Comparison of ENCODE assay signal across 1 cellular context in the genomic region with DNA sequence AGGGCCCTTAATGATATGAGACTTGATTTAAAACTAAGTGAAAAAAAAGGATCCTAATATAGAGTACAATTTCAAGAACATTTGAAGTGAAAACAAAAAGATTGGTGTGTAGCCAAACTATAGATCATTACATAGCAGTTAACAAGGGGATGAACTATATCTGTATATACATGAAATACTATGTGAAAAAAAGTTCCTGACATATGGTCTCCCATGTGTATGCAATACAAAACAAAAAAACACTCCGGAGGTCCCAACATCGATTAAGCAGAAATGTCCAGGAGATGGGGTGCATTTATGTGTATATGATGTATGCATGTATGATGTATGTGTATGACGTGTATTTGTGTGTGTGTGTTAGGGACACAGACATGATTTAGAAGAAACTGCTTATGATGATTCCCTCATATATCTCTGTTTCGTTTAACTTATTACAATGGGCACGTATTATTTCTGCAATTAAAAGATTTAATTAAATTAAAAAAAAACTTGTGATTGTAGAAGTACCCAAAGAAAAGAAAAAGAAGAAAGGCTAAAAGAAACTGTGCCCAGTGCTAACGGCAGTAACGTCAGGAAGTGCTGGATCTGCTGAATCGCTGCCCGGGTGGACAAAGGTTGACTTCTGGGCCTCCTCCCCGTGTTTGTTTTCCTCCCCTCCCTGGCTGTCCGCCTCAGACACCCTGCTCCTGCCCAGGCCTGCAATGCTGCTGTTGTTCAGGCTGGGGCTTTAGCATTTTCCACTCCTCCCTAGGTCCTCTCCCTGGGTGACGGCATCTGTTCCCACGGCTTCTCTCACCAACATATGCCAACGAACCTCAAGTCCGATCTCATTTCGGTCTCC.
TF ChIP-seq lines count a peak whose summit lies in the region.

No MANE protein-coding gene starts in this region.

TF ChIP-seq in HepG2, 621 proteins besides CTCF, POLR2A, EP300 and RAD21 (continued from another document and continues in another):
- TF ChIP-seq, protein P1, sequence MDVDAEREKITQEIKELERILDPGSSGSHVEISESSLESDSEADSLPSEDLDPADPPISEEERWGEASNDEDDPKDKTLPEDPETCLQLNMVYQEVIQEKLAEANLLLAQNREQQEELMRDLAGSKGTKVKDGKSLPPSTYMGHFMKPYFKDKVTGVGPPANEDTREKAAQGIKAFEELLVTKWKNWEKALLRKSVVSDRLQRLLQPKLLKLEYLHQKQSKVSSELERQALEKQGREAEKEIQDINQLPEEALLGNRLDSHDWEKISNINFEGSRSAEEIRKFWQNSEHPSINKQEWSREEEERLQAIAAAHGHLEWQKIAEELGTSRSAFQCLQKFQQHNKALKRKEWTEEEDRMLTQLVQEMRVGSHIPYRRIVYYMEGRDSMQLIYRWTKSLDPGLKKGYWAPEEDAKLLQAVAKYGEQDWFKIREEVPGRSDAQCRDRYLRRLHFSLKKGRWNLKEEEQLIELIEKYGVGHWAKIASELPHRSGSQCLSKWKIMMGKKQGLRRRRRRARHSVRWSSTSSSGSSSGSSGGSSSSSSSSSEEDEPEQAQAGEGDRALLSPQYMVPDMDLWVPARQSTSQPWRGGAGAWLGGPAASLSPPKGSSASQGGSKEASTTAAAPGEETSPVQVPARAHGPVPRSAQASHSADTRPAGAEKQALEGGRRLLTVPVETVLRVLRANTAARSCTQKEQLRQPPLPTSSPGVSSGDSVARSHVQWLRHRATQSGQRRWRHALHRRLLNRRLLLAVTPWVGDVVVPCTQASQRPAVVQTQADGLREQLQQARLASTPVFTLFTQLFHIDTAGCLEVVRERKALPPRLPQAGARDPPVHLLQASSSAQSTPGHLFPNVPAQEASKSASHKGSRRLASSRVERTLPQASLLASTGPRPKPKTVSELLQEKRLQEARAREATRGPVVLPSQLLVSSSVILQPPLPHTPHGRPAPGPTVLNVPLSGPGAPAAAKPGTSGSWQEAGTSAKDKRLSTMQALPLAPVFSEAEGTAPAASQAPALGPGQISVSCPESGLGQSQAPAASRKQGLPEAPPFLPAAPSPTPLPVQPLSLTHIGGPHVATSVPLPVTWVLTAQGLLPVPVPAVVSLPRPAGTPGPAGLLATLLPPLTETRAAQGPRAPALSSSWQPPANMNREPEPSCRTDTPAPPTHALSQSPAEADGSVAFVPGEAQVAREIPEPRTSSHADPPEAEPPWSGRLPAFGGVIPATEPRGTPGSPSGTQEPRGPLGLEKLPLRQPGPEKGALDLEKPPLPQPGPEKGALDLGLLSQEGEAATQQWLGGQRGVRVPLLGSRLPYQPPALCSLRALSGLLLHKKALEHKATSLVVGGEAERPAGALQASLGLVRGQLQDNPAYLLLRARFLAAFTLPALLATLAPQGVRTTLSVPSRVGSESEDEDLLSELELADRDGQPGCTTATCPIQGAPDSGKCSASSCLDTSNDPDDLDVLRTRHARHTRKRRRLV (CRISPR knock-in tag; IDR thresholded peaks at IDR 0.05), result no peak
- TF ChIP-seq, protein P2, sequence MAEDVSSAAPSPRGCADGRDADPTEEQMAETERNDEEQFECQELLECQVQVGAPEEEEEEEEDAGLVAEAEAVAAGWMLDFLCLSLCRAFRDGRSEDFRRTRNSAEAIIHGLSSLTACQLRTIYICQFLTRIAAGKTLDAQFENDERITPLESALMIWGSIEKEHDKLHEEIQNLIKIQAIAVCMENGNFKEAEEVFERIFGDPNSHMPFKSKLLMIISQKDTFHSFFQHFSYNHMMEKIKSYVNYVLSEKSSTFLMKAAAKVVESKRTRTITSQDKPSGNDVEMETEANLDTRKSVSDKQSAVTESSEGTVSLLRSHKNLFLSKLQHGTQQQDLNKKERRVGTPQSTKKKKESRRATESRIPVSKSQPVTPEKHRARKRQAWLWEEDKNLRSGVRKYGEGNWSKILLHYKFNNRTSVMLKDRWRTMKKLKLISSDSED (CRISPR knock-in tag; IDR thresholded peaks at IDR 0.05), result no peak
- no peak; the same call in 1 of the 2 replicates for TF ChIP-seq ARID2 (CRISPR knock-in tag; IDR thresholded peaks at IDR 0.05; ENCODE audit: borderline replicate concordance)
- TF ChIP-seq ZFY (CRISPR knock-in tag; IDR thresholded peaks at IDR 0.05), result peak; percentile 92
- TF ChIP-seq ZNF766 (CRISPR knock-in tag; IDR thresholded peaks at IDR 0.05; ENCODE audit: borderline replicate concordance), result no peak
- 0 out of 2 replicates have a peak, but pooled peaks have one; percentile 51 for TF ChIP-seq JUND (CRISPR knock-in tag; IDR thresholded peaks at IDR 0.05)
- TF ChIP-seq ZNF773 (CRISPR knock-in tag; IDR thresholded peaks at IDR 0.05; ENCODE audit: borderline replicate concordance), result no peak
- peak; percentile 35; the same call in 1 of the 2 replicates for TF ChIP-seq BORCS8-MEF2B (CRISPR knock-in tag; IDR thresholded peaks at IDR 0.05)
- TF ChIP-seq ZSCAN25 (CRISPR knock-in tag; IDR thresholded peaks at IDR 0.05), result peak; percentile 67; the same call in 1 of the 2 replicates
- TF ChIP-seq, protein P3, sequence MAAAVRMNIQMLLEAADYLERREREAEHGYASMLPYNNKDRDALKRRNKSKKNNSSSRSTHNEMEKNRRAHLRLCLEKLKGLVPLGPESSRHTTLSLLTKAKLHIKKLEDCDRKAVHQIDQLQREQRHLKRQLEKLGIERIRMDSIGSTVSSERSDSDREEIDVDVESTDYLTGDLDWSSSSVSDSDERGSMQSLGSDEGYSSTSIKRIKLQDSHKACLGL (CRISPR knock-in tag; IDR thresholded peaks at IDR 0.05), result no peak
- no peak for TF ChIP-seq EEA1 (CRISPR knock-in tag; IDR thresholded peaks at IDR 0.05; ENCODE audit: borderline replicate concordance)
- no peak for TF ChIP-seq ZBTB1 (CRISPR knock-in tag; IDR thresholded peaks at IDR 0.05; ENCODE audit: borderline replicate concordance)
- no peak for TF ChIP-seq MIXL1 (CRISPR knock-in tag; IDR thresholded peaks at IDR 0.05)
- no peak for TF ChIP-seq MYNN (CRISPR knock-in tag; IDR thresholded peaks at IDR 0.05; ENCODE audit: low read depth)
- TF ChIP-seq HDAC1 (CRISPR knock-in tag; IDR thresholded peaks at IDR 0.05), result peak; percentile 51; the same call in 1 of the 2 replicates
- TF ChIP-seq, protein P4, sequence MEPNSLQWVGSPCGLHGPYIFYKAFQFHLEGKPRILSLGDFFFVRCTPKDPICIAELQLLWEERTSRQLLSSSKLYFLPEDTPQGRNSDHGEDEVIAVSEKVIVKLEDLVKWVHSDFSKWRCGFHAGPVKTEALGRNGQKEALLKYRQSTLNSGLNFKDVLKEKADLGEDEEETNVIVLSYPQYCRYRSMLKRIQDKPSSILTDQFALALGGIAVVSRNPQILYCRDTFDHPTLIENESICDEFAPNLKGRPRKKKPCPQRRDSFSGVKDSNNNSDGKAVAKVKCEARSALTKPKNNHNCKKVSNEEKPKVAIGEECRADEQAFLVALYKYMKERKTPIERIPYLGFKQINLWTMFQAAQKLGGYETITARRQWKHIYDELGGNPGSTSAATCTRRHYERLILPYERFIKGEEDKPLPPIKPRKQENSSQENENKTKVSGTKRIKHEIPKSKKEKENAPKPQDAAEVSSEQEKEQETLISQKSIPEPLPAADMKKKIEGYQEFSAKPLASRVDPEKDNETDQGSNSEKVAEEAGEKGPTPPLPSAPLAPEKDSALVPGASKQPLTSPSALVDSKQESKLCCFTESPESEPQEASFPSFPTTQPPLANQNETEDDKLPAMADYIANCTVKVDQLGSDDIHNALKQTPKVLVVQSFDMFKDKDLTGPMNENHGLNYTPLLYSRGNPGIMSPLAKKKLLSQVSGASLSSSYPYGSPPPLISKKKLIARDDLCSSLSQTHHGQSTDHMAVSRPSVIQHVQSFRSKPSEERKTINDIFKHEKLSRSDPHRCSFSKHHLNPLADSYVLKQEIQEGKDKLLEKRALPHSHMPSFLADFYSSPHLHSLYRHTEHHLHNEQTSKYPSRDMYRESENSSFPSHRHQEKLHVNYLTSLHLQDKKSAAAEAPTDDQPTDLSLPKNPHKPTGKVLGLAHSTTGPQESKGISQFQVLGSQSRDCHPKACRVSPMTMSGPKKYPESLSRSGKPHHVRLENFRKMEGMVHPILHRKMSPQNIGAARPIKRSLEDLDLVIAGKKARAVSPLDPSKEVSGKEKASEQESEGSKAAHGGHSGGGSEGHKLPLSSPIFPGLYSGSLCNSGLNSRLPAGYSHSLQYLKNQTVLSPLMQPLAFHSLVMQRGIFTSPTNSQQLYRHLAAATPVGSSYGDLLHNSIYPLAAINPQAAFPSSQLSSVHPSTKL (CRISPR knock-in tag; IDR thresholded peaks at IDR 0.05), result peak; percentile 78
- TF ChIP-seq NR2C2 (CRISPR knock-in tag; IDR thresholded peaks at IDR 0.05; ENCODE audit: borderline replicate concordance), result no peak
- TF ChIP-seq, protein P5, sequence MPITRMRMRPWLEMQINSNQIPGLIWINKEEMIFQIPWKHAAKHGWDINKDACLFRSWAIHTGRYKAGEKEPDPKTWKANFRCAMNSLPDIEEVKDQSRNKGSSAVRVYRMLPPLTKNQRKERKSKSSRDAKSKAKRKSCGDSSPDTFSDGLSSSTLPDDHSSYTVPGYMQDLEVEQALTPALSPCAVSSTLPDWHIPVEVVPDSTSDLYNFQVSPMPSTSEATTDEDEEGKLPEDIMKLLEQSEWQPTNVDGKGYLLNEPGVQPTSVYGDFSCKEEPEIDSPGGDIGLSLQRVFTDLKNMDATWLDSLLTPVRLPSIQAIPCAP (CRISPR knock-in tag; IDR thresholded peaks at IDR 0.05; ENCODE audit: low read depth), result no peak
- no peak for TF ChIP-seq ZNF543 (CRISPR knock-in tag; IDR thresholded peaks at IDR 0.05)
- no peak; the same call in 1 of the 2 replicates for TF ChIP-seq SPEN (CRISPR knock-in tag; IDR thresholded peaks at IDR 0.05; ENCODE audit: low read depth)
- no peak for TF ChIP-seq ZNF75D (CRISPR knock-in tag; IDR thresholded peaks at IDR 0.05; ENCODE audit: borderline replicate concordance)
- TF ChIP-seq ZNF468 (CRISPR knock-in tag; IDR thresholded peaks at IDR 0.05), result no peak
- TF ChIP-seq ARHGAP35 (CRISPR knock-in tag; IDR thresholded peaks at IDR 0.05; ENCODE audit: borderline replicate concordance), result 0 out of 2 replicates have a peak, but pooled peaks have one; percentile 15
- TF ChIP-seq, protein P6, sequence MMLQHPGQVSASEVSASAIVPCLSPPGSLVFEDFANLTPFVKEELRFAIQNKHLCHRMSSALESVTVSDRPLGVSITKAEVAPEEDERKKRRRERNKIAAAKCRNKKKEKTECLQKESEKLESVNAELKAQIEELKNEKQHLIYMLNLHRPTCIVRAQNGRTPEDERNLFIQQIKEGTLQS (CRISPR knock-in tag; IDR thresholded peaks at IDR 0.05), result no peak
- peak; percentile 78; the same call in 1 of the 2 replicates for TF ChIP-seq FOXO1 (CRISPR knock-in tag; IDR thresholded peaks at IDR 0.05)
- no peak for TF ChIP-seq ZKSCAN5 (CRISPR knock-in tag; IDR thresholded peaks at IDR 0.05)
- TF ChIP-seq MIER3 (CRISPR knock-in tag; IDR thresholded peaks at IDR 0.05; ENCODE audit: borderline replicate concordance), result no peak; the same call in 1 of the 2 replicates
- TF ChIP-seq ZNF552 (CRISPR knock-in tag; IDR thresholded peaks at IDR 0.05; ENCODE audit: borderline replicate concordance), result no peak
- no peak for TF ChIP-seq TBL1XR1 (IDR thresholded peaks at IDR 0.05; ENCODE audit: borderline replicate concordance, low read length, partially characterized antibody)
- TF ChIP-seq, protein P7, sequence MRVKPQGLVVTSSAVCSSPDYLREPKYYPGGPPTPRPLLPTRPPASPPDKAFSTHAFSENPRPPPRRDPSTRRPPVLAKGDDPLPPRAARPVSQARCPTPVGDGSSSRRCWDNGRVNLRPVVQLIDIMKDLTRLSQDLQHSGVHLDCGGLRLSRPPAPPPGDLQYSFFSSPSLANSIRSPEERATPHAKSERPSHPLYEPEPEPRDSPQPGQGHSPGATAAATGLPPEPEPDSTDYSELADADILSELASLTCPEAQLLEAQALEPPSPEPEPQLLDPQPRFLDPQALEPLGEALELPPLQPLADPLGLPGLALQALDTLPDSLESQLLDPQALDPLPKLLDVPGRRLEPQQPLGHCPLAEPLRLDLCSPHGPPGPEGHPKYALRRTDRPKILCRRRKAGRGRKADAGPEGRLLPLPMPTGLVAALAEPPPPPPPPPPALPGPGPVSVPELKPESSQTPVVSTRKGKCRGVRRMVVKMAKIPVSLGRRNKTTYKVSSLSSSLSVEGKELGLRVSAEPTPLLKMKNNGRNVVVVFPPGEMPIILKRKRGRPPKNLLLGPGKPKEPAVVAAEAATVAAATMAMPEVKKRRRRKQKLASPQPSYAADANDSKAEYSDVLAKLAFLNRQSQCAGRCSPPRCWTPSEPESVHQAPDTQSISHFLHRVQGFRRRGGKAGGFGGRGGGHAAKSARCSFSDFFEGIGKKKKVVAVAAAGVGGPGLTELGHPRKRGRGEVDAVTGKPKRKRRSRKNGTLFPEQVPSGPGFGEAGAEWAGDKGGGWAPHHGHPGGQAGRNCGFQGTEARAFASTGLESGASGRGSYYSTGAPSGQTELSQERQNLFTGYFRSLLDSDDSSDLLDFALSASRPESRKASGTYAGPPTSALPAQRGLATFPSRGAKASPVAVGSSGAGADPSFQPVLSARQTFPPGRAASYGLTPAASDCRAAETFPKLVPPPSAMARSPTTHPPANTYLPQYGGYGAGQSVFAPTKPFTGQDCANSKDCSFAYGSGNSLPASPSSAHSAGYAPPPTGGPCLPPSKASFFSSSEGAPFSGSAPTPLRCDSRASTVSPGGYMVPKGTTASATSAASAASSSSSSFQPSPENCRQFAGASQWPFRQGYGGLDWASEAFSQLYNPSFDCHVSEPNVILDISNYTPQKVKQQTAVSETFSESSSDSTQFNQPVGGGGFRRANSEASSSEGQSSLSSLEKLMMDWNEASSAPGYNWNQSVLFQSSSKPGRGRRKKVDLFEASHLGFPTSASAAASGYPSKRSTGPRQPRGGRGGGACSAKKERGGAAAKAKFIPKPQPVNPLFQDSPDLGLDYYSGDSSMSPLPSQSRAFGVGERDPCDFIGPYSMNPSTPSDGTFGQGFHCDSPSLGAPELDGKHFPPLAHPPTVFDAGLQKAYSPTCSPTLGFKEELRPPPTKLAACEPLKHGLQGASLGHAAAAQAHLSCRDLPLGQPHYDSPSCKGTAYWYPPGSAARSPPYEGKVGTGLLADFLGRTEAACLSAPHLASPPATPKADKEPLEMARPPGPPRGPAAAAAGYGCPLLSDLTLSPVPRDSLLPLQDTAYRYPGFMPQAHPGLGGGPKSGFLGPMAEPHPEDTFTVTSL (CRISPR knock-in tag; IDR thresholded peaks at IDR 0.05; ENCODE audit: borderline replicate concordance), result peak; percentile 64; the same call in 1 of the 2 replicates
- peak; percentile 58; the same call in 1 of the 2 replicates for TF ChIP-seq REPIN1 (CRISPR knock-in tag; IDR thresholded peaks at IDR 0.05; ENCODE audit: borderline replicate concordance, low read depth)
- no peak for TF ChIP-seq ZNF180 (CRISPR knock-in tag; IDR thresholded peaks at IDR 0.05; ENCODE audit: borderline replicate concordance, low read depth)
- no peak for TF ChIP-seq THAP11 (CRISPR knock-in tag; IDR thresholded peaks at IDR 0.05)
- TF ChIP-seq MLLT10 (CRISPR knock-in tag; IDR thresholded peaks at IDR 0.05), result no peak
- 0 out of 2 replicates have a peak, but pooled peaks have one; percentile 33 for TF ChIP-seq ZNF431 (CRISPR knock-in tag; IDR thresholded peaks at IDR 0.05; ENCODE audit: borderline replicate concordance, low read depth)
- TF ChIP-seq ZNF761 (CRISPR knock-in tag; conservative IDR thresholded peaks at IDR 0.05), result no peak
- TF ChIP-seq ZNF772 (CRISPR knock-in tag; IDR thresholded peaks at IDR 0.05), result no peak
- no peak for TF ChIP-seq ATF7-NPFF (CRISPR knock-in tag; IDR thresholded peaks at IDR 0.05; ENCODE audit: low read depth)
- TF ChIP-seq GFI1 (CRISPR knock-in tag; IDR thresholded peaks at IDR 0.05; ENCODE audit: borderline replicate concordance), result peak; percentile 65; the same call in 1 of the 2 replicates
- TF ChIP-seq ATRX (CRISPR knock-in tag; IDR thresholded peaks at IDR 0.05; ENCODE audit: borderline replicate concordance), result no peak
- TF ChIP-seq KLF15 (CRISPR knock-in tag; IDR thresholded peaks at IDR 0.05; ENCODE audit: borderline replicate concordance), result no peak
- no peak for TF ChIP-seq ZNF460 (CRISPR knock-in tag; IDR thresholded peaks at IDR 0.05; ENCODE audit: borderline replicate concordance)
